Comparison of ENCODE assay signal across 16 cellular contexts in the genomic region with DNA sequence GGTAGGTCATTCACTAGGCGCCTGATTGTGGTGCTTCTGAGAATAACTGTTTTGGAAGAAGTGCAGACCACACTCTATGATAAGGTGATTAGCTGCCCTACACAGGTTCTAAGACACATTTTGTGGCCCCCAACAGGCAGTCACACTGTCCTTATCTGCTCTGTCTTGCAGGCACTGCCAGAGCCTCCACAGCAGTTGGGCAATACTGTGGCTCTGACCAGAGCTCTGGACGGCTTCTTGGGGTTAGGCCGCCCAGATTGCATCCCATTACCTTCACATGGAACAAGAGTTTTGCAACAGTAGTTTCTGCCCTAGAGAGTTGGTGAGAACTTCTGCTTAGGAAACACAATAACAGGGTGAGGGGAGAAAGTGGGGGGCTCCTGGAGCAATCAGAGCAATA.
DNase-seq lines count a peak whose midpoint lies in the region.
"Had no signal": no experiment of that assay in that cellular context is flagged by ENCODE, and none has a peak within 500 bp of the region (broad histone marks: within the 10 kb centered on the region; RNA-seq: fewer than 3 reads in every experiment).

No MANE protein-coding gene starts in this region.

- H3K4me3 ChIP-seq in HAP-1 = no peak overlapping the region
- H3K4me3 ChIP-seq: GM12878 had no signal

- no peaks in the 10 kb centered on the region for H3K36me3 ChIP-seq in HAP-1 (replicated peaks)

- intact Hi-C loops in dendritic cell treated with granulocyte-macrophage colony-stimulating factor and Interleukin-4, amounts not matched to agents 40 ng/mL and 50 ng/mL, for 4 days (cut with micrococcal nuclease) = no loop called here

- in situ Hi-C loops in HAP-1 (cut with MboI; ENCODE audit: low sequenced_read_pairs) = no loop called here

- H3K27me3 ChIP-seq in HAP-1 (ENCODE audit: low read depth) = no peaks in the 10 kb centered on the region; the same call in 1 of the 2 replicates

- peaks cover 3% of the 10 kb centered on the region; the same call in 1 of the 2 replicates for H3K9me3 ChIP-seq in HAP-1

- peak overlapping the region; percentile 59 for H3K27ac Mint-ChIP-seq in dendritic cell treated with granulocyte-macrophage colony-stimulating factor and Interleukin-4, amounts not matched to agents 40 ng/mL and 50 ng/mL, for 4 days

- no peak overlapping the region for H3K4me3 Mint-ChIP-seq in dendritic cell treated with granulocyte-macrophage colony-stimulating factor and Interleukin-4, amounts not matched to agents 40 ng/mL and 50 ng/mL, for 4 days

- peaks cover 3% of the 10 kb centered on the region for H3K9me3 Mint-ChIP-seq in dendritic cell treated with granulocyte-macrophage colony-stimulating factor and Interleukin-4, amounts not matched to agents 40 ng/mL and 50 ng/mL, for 4 days

- H3K4me1 ChIP-seq in HAP-1 = no peaks in the 10 kb centered on the region; the same call in 1 of the 2 replicates
- H3K4me1 ChIP-seq: Caco-2 had no signal

- peaks cover 29% of the 10 kb centered on the region for H3K36me3 Mint-ChIP-seq in dendritic cell treated with granulocyte-macrophage colony-stimulating factor and Interleukin-4, amounts not matched to agents 40 ng/mL and 50 ng/mL, for 4 days (ENCODE audit: low read depth)

- DNase-seq in SIG-M5 treated with dmso at 0.1 percent for 504 hours (lab: John Stamatoyannopoulos, UW; ENCODE audit: unreplicated experiment) (peak; percentile 59), SIG-M5 (lab: John Stamatoyannopoulos, UW) (no peak), NOMO-1 treated with dmso at 0.1 percent for 144 hours (lab: John Stamatoyannopoulos, UW; ENCODE audit: unreplicated experiment) (peak; percentile 29), HAP-1 (ENCODE audit: low spot score in 2 of 2) (no peak), kidney tubule cell (ENCODE audit: low spot score) (no peak), GOT3 (lab: John Stamatoyannopoulos, UW) (no peak), kidney glomerular epithelial cell (lab: John Stamatoyannopoulos, UW) (no peak)
- DNase-seq: Caco-2, NCI-H1417, NCI-H1930, NCI-H2171, NCI-H446 treated with DMSO at 0.1 percent for 48 hours, NCI-H774, T-helper 1 cell had no signal

- no peaks in the 10 kb centered on the region for H3K27me3 Mint-ChIP-seq in dendritic cell treated with granulocyte-macrophage colony-stimulating factor and Interleukin-4, amounts not matched to agents 40 ng/mL and 50 ng/mL, for 4 days

- peaks cover 85% of the 10 kb centered on the region for H3K4me1 Mint-ChIP-seq in dendritic cell treated with granulocyte-macrophage colony-stimulating factor and Interleukin-4, amounts not matched to agents 40 ng/mL and 50 ng/mL, for 4 days (ENCODE audit: low read depth)

Comparison
In these comparisons a context has a peak if more than half of its experiments do, and no peak if none do; other contexts are left out.
1. DNase-seq: peak in SIG-M5 treated with dmso at 0.1 percent for 504 hours (single experiment) and NOMO-1 treated with dmso at 0.1 percent for 144 hours (single experiment); none in SIG-M5 (single experiment), HAP-1 (0 of 2), kidney tubule cell (single experiment), GOT3 (single experiment) and kidney glomerular epithelial cell (single experiment).